ENCODE assay signal across 8 cellular contexts in the genomic region with DNA sequence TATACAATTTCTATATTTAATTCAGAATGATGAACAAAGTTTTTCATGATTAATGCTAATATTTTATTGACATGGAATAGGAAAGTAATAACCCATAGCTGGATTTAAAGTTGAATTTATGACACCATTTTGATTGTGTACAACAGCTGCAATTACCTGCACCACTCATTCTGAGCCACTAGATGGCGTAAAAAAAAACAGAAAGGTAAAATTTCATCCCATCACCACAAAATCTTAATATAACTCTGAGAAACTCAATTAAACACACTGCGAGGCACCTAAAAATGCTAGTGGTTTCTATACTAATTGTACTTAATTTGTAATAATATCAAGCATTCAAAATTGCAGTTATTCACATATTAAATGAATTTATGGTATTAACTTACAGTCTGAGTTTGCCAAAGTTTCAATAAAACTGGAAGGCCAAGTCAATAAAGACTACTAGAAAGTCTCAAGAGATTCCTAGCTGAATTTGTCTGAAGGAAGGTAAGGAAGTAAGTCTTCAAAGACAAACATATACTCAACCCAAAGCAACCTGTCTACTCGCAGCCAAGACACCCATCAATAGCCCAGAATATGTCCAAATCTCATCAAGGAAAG.
A peak's percentile ranks its signal among the peaks of the same experiment; 100 is the strongest.
DNase-seq lines count a peak whose midpoint lies in the region; ATAC-seq, FAIRE-seq and TF ChIP-seq lines count a peak whose summit lies in the region.

No MANE protein-coding gene starts in this region.

- DNase-seq in NCI-H2196 treated with DMSO at 0.1 percent for 48 hours (lab: John Stamatoyannopoulos, UW; ENCODE audit: unreplicated experiment), result peak; percentile 20
- no peak for DNase-seq in colonic mucosa
- DNase-seq in neural crest cell (ENCODE audit: low read depth, low spot score), result no peak
- no peak for DNase-seq in GM19238 (ENCODE audit: insufficient read length, low spot score)
- DNase-seq in lower leg skin (ENCODE audit: low spot score in 2 of 2), result no peak

- H3K27ac ChIP-seq in 22Rv1 (no peak overlapping the region), colonic mucosa (no peak overlapping the region)

- no peak overlapping the region for H3K9ac ChIP-seq in colonic mucosa (ENCODE audit: low read depth in 2 of 2, low read length in 2 of 2)

- H3K27ac Mint-ChIP-seq in neural crest cell (ENCODE audit: unreplicated experiment), result no peak overlapping the region

- H3K4me1 ChIP-seq in colonic mucosa, result no peaks in the 10 kb centered on the region

- no peaks in the 10 kb centered on the region for H3K27me3 ChIP-seq in colonic mucosa

- no peak for TF ChIP-seq POLR2A in lower leg skin (IDR thresholded peaks at IDR 0.05)

- WGBS in lower leg skin, 2 donors, result 34 to 59% methylated on average over 3 of the region's 3 CpGs

- no peaks in the 10 kb centered on the region for H3K9me3 ChIP-seq in colonic mucosa

- peaks cover 17% of the 10 kb centered on the region for H3K4me1 Mint-ChIP-seq in neural crest cell

- intact Hi-C loops in colonic mucosa (cut with DNase I), result no loop called here
- intact Hi-C loops in lower leg skin (cut with DNase I; ENCODE audit: low total_unique reads), result no loop called here

- H3K27me3 Mint-ChIP-seq in neural crest cell (ENCODE audit: low read depth), result peaks cover 11% of the 10 kb centered on the region

- H3K4me3 Mint-ChIP-seq in neural crest cell, result no peak overlapping the region

- no peaks in the 10 kb centered on the region for H3K36me3 Mint-ChIP-seq in neural crest cell (ENCODE audit: low read depth)

- peak; percentile 98 for FAIRE-seq in G401.6 (lab: Jason Lieb, UNC)

- H3K4me3 ChIP-seq in colonic mucosa (no peak overlapping the region), lower leg skin (ENCODE audit: low read depth, poor library complexity, severe bottlenecking) (no peak overlapping the region)

- peak; percentile 92 for TF ChIP-seq CTCF in 22Rv1 (IDR thresholded peaks at IDR 0.05)
- TF ChIP-seq CTCF in colonic mucosa (IDR thresholded peaks at IDR 0.05), result peak; percentile 66
- TF ChIP-seq CTCF in neural crest cell (conservative IDR thresholded peaks at IDR 0.05), result peak; percentile 90
- TF ChIP-seq CTCF in lower leg skin (IDR thresholded peaks at IDR 0.05), result no peak

- H3K36me3 ChIP-seq in colonic mucosa, result no peaks in the 10 kb centered on the region

- H3K9me3 Mint-ChIP-seq in neural crest cell, result no peaks in the 10 kb centered on the region

- ATAC-seq in HG02642 (IDR thresholded peaks at IDR 0.05; ENCODE audit: poor library complexity, unreplicated experiment), result no peak

Comparison
In these comparisons a context has a peak if more than half of its experiments do, and no peak if none do; other contexts are left out.
1. CTCF ChIP-seq: peak in 22Rv1 (single experiment), colonic mucosa (single experiment) and neural crest cell (single experiment); none in lower leg skin (0 of 3).